ENCODE assay signal across 10 cellular contexts in genomic region chr1:60149254-60149653, GRCh38.
DNase-seq lines count a peak whose midpoint lies in the region; ATAC-seq and TF ChIP-seq lines count a peak whose summit lies in the region.
"Had no signal": no experiment of that assay in that cellular context is flagged by ENCODE, and none has a peak within 500 bp of the region (broad histone marks: within the 10 kb centered on the region; RNA-seq: fewer than 3 reads in every experiment).

No MANE protein-coding gene starts in this region.

- TF ChIP-seq POLR2A in breast epithelium (IDR thresholded peaks at IDR 0.05) = no peak

- DNase-seq in COR-L47 (lab: John Stamatoyannopoulos, UW) (peak; percentile 26), NCI-H1694 (lab: John Stamatoyannopoulos, UW) (peak; percentile 57), left lung (peak; percentile 33 to 38), HuH-7 (ENCODE audit: low spot score) (no peak), breast epithelium (ENCODE audit: low spot score in 2 of 2) (no peak), mesothelial cell of epicardium (ENCODE audit: low spot score in 2 of 2, unreplicated experiment in 2 of 2) (no peak)
- DNase-seq in activated CD4-positive, alpha-beta T cell treated with anti-CD3 and anti-CD28 coated beads for 4 hours = no peak
- DNase-seq: GF-D8 had no signal

- H3K4me1 Mint-ChIP-seq in brain (peaks cover 38% of the 10 kb centered on the region), mesothelial cell of epicardium (peaks cover 11% of the 10 kb centered on the region)

- H3K36me3 ChIP-seq in left lung (no peaks in the 10 kb centered on the region), breast epithelium (no peaks in the 10 kb centered on the region)

- H3K27me3 ChIP-seq in left lung (no peaks in the 10 kb centered on the region), breast epithelium (no peaks in the 10 kb centered on the region)

- H3K4me3 ChIP-seq in left lung (no peak overlapping the region), breast epithelium (no peak overlapping the region)

- H3K9me3 ChIP-seq in left lung = no peaks in the 10 kb centered on the region
- H3K9me3 ChIP-seq in breast epithelium = no peaks in the 10 kb centered on the region

- no peak for TF ChIP-seq CTCF in brain (conservative IDR thresholded peaks at IDR 0.05)
- no peak for TF ChIP-seq CTCF in left lung (IDR thresholded peaks at IDR 0.05)
- no peak for TF ChIP-seq CTCF in breast epithelium (IDR thresholded peaks at IDR 0.05)
- TF ChIP-seq CTCF in mesothelial cell of epicardium (IDR thresholded peaks at IDR 0.05; ENCODE audit: unreplicated experiment) = no peak

- H3K27ac ChIP-seq in left lung = no peak overlapping the region
- H3K27ac ChIP-seq in breast epithelium = no peak overlapping the region
- H3K27ac ChIP-seq: RWPE1 had no signal

- peaks cover 0 to 4% (median 0%) of the 10 kb centered on the region in 5 experiments for H3K9me3 Mint-ChIP-seq in brain
- H3K9me3 Mint-ChIP-seq in mesothelial cell of epicardium = no peaks in the 10 kb centered on the region

- peak; percentile 52 for ATAC-seq in left lung

- H3K4me1 ChIP-seq in left lung = no peaks in the 10 kb centered on the region
- H3K4me1 ChIP-seq in breast epithelium = no peaks in the 10 kb centered on the region

- H3K36me3 Mint-ChIP-seq in brain (no peaks in the 10 kb centered on the region), mesothelial cell of epicardium (no peaks in the 10 kb centered on the region)

- intact Hi-C loops in left lung (cut with DNase I) (no loop called here), breast epithelium (cut with DNase I; ENCODE audit: low total_unique reads) (no loop called here)

- H3K4me3 Mint-ChIP-seq in brain = peak overlapping the region in 3 of 5 experiments; percentile 28 to 70 (median 37)
- no peak overlapping the region for H3K4me3 Mint-ChIP-seq in mesothelial cell of epicardium

- peak overlapping the region; percentile 4 to 88 (median 44) for H3K27ac Mint-ChIP-seq in brain
- H3K27ac Mint-ChIP-seq in mesothelial cell of epicardium = no peak overlapping the region

- H3K27me3 Mint-ChIP-seq in brain = peaks cover 8% of the 10 kb centered on the region
- peaks cover 20% of the 10 kb centered on the region for H3K27me3 Mint-ChIP-seq in mesothelial cell of epicardium (ENCODE audit: low read depth)

Comparison
In these comparisons a context has a peak if more than half of its experiments do, and no peak if none do; other contexts are left out.
1. DNase-seq: peak in COR-L47 (single experiment), NCI-H1694 (single experiment) and left lung (2 of 2); none in HuH-7 (single experiment), activated CD4-positive, alpha-beta T cell treated with anti-CD3 and anti-CD28 coated beads for 4 hours (0 of 2), breast epithelium (0 of 2) and mesothelial cell of epicardium (0 of 2).